In the genomic region with DNA sequence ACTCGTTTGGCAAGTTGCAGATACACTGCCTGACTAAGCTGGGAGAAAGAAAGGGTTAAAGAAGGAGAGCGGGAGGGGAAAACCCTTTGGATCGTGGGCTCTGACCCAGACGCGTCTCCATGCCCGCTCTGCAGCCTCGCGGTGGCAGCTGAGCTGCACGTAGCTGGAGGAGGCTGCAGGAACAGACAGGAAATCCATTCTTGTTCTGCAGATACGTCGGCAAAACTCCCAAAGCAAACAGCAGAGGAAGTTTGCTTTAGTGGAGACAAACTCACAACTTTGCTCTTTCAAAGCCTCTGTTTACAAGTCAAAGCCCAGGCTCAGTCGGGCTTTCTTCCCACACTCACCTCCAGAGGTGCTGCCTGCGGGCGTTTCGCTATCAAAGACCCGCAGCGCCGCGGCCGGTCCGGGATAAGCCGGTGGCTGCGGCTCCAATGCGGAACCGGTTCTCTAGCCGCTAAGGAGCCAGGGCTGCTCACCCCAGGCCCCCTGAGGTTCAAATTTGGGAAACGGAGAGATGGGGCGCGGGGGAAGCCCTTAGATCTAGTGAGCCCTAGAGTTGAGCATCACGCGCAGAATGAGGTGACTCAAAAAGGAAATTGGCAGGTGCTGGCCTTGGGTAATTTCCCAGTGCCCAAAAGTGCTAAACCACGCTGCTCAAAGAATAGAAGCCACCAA, we compare ENCODE assay signal across 8 cellular contexts.
A peak's percentile ranks its signal among the peaks of the same experiment; 100 is the strongest.
DNase-seq lines count a peak whose midpoint lies in the region; ATAC-seq and TF ChIP-seq lines count a peak whose summit lies in the region.

No MANE protein-coding gene starts in this region.

- peak overlapping the region; percentile 46 to 73 (median 61) for H3K4me3 Mint-ChIP-seq in immature natural killer cell

- peak overlapping the region; percentile 28 for H3K9ac ChIP-seq in NT2/D1 (ENCODE audit: insufficient read length, low read depth)

- TF ChIP-seq CTCF in astrocyte of the spinal cord (IDR thresholded peaks at IDR 0.05; ENCODE audit: low read depth, low read length): no peak

- H3K27ac Mint-ChIP-seq in immature natural killer cell: no peak overlapping the region

- peaks cover 15 to 31% of the 10 kb centered on the region in 2 donors for H3K4me1 Mint-ChIP-seq in immature natural killer cell

- peak; percentile 84 for ATAC-seq in HG02610 (IDR thresholded peaks at IDR 0.05; ENCODE audit: unreplicated experiment)

- in situ Hi-C loops in astrocyte of the spinal cord (cut with HindIII; ENCODE audit: low sequenced_read_pairs): no loop called here

- H3K27me3 ChIP-seq in NT2/D1 (ENCODE audit: insufficient read depth, insufficient read length): peaks cover 21% of the 10 kb centered on the region

- H3K9me3 Mint-ChIP-seq in immature natural killer cell: peaks cover 0 to 2% (median 0%) of the 10 kb centered on the region in 6 donors

- peaks cover 12 to 17% (median 14%) of the 10 kb centered on the region in 3 donors for H3K27me3 Mint-ChIP-seq in immature natural killer cell (ENCODE audit: low read depth in 3 of 3)

- no peaks in the 10 kb centered on the region for H3K36me3 ChIP-seq in NT2/D1 (ENCODE audit: insufficient read depth, insufficient read length, low read length)

- DNase-seq in NCI-H1092 treated with DMSO at 0.1 percent for 48 hours (lab: John Stamatoyannopoulos, UW): peak; percentile 3
- no peak for DNase-seq in NCI-H1092 (lab: John Stamatoyannopoulos, UW)
- DNase-seq in NT2/D1 (ENCODE audit: low read depth, low spot score): peak; percentile 33
- DNase-seq in astrocyte of the spinal cord (ENCODE audit: low read depth, low spot score): peak; percentile 23
- peak in 2 of 3 donors; percentile 9 to 13 for DNase-seq in immature natural killer cell
- DNase-seq in KG1 (lab: John Stamatoyannopoulos, UW): no peak

- no peak overlapping the region for H3K27ac ChIP-seq in skin epidermis

- H3K4me3 ChIP-seq in NT2/D1 (ENCODE audit: insufficient read length, low read depth) (peak overlapping the region; percentile 36), astrocyte of the spinal cord (ENCODE audit: low read depth, low read length) (peak overlapping the region; percentile 37), skin epidermis (peak overlapping the region in 5 of 7 experiments; percentile 7 to 35 (median 14))

- H3K36me3 Mint-ChIP-seq in immature natural killer cell: no peaks in the 10 kb centered on the region

- H3K4me1 ChIP-seq in NT2/D1 (ENCODE audit: insufficient read depth, insufficient read length): peaks cover 4% of the 10 kb centered on the region

- H3K9me3 ChIP-seq in NT2/D1 (ENCODE audit: insufficient read depth, low read length): no peaks in the 10 kb centered on the region

Comparison
In these comparisons a context has a peak if more than half of its experiments do, and no peak if none do; other contexts are left out.
1. DNase-seq: peak in NCI-H1092 treated with DMSO at 0.1 percent for 48 hours (single experiment), NT2/D1 (single experiment), astrocyte of the spinal cord (single experiment) and immature natural killer cell (2 of 3); none in NCI-H1092 (single experiment) and KG1 (single experiment).
2. Peak in every context shown above with its lines, with median percentiles within 50 percentile points of each other: H3K4me3 ChIP-seq.